ENCODE assay signal across 27 cellular contexts in genomic region chr19:56916528-56916927, GRCh38.
"Had no signal": no experiment of that assay in that cellular context is flagged by ENCODE, and none has a peak within 500 bp of the region (broad histone marks: within the 10 kb centered on the region; RNA-seq: fewer than 3 reads in every experiment).

No MANE protein-coding gene starts in this region.

- H3K9me3 ChIP-seq: testis, thoracic aorta, thyroid gland, tibial artery, upper lobe of left lung, upper lobe of right lung, uterus, vagina had no signal

- FAIRE-seq: urothelium cell line had no signal

- H3K4me1 ChIP-seq: stomach, suprapubic skin, thyroid gland, tibial artery, tibial nerve, transverse colon, upper lobe of left lung, upper lobe of right lung, uterus, vagina had no signal

- H3K4me3 ChIP-seq: stomach, suprapubic skin, testis, thoracic aorta, thyroid gland, tibial artery, tibial nerve, transverse colon, upper lobe of left lung, upper lobe of right lung, uterus, vagina had no signal

- H3K27me3 ChIP-seq: stomach, suprapubic skin, testis, thyroid gland, tibial artery, tibial nerve, transverse colon, upper lobe of left lung, upper lobe of right lung, uterus, vagina had no signal

- H3K36me3 ChIP-seq: stomach, suprapubic skin, thoracic aorta, thyroid gland, tibial artery, tibial nerve, transverse colon, upper lobe of left lung, upper lobe of right lung, uterus, vagina had no signal

- H3K27ac ChIP-seq: stomach, suprapubic skin, thoracic aorta, thyroid gland, tibial artery, tibial nerve, transverse colon, upper lobe of left lung, upper lobe of right lung, uterus, vagina had no signal

- DNase-seq: stimulated activated CD4-positive, alpha-beta T cell treated with anti-CD3 and anti-CD28 coated beads, Interleukin-2, amount 100 ng/mL, for 48 hours; stimulated activated CD4-positive, alpha-beta T cell treated with anti-CD3 and anti-CD28 coated beads, Interleukin-4, amount 100 ng/mL, for 1 hour; stimulated activated CD4-positive, alpha-beta T cell treated with anti-CD3 and anti-CD28 coated beads, Interleukin-4, amount 100 ng/mL, for 24 hours; stimulated activated CD4-positive, alpha-beta T cell treated with anti-CD3 and anti-CD28 coated beads, Interleukin-4, amount 100 ng/mL, for 4 hours; stimulated activated CD8-positive, alpha-beta memory T cell treated with anti-CD3 and anti-CD28 coated beads, Interleukin-4, amount 100 ng/mL, for 48 hours; stimulated activated naive B cell treated with anti-CD40 and anti-IgM and Interleukin-4, amounts not matched to agents 10 μg/mL and 1 μg/mL and 100 μg/mL, for 72 hours; stimulated activated naive CD4-positive, alpha-beta T cell; stimulated activated naive CD4-positive, alpha-beta T cell treated with Interleukin-2 at 50 U/mL for 16 hours; stimulated activated naive CD8-positive, alpha-beta T cell treated with anti-CD3 and anti-CD28 coated beads, Interleukin-15, amount 100 ng/mL, for 72 hours; stimulated activated naive CD8-positive, alpha-beta T cell treated with anti-CD3 and anti-CD28 coated beads, Interleukin-15, Interleukin-2, amounts not matched to agents 100 U/mL and 50 U/mL, for 24 hours; stomach; substantia nigra; testis; thyroid gland; tibial artery; transverse colon; trophoblast cell; upper lobe of left lung; upper lobe of right lung; uterus had no signal

- ATAC-seq: stimulated activated effector memory CD8-positive, alpha-beta T cell treated with anti-CD3 and anti-CD28 coated beads, Interleukin-12 subunit alpha, Interleukin-12 subunit beta, amount 100 ng/mL, for 72 hours; stimulated activated memory B cell treated with anti-CD40 and anti-IgM and Interleukin-4, amounts not matched to agents 10 μg/mL and 1 μg/mL and 100 μg/mL, for 72 hours; stimulated activated naive B cell treated with anti-CD40 and anti-IgM and Interleukin-4, amounts not matched to agents 10 μg/mL and 1 μg/mL and 100 μg/mL, for 72 hours; stimulated activated naive CD8-positive, alpha-beta T cell treated with anti-CD3 and anti-CD28 coated beads, Interleukin-15, amount 100 ng/mL, for 72 hours; stimulated activated naive CD8-positive, alpha-beta T cell treated with anti-CD3 and anti-CD28 coated beads, Interleukin-15, Interleukin-2, amounts not matched to agents 100 U/mL and 50 U/mL, for 24 hours; upper lobe of right lung had no signal
